Comparison of ENCODE assay signal across 9 cellular contexts in the genomic region with DNA sequence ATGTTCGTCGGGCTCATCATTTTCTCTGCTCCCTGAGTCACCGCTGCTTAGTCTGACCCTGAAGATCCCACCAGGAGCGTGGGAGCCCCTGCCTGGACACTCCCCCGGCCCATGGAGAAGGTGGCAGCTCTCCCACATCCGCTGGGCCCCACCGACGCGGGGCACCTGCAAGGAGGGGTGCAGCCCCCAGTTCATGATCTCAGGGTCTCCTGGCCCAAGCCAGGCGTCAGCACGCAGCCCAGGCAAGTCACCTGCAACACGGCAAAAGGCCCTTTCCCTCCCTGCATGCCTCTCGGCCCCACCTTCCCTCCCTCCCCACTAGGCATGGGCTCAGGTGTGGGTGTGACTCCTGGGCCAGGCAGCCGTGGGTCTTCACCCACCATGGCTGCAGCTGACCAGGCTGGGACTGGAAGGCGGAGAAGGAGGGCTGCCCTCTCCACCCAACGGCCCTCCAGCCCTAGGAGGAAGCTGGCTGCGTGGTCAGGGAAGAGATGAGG.
"Had no signal": no experiment of that assay in that cellular context is flagged by ENCODE, and none has a peak within 500 bp of the region (broad histone marks: within the 10 kb centered on the region; RNA-seq: fewer than 3 reads in every experiment).

No MANE protein-coding gene starts in this region.

- H3K9me3 ChIP-seq: ovary, upper lobe of left lung had no signal

- H3K4me3 Mint-ChIP-seq: activated B cell treated with CpG ODN at 0.5 μM for 24 hours; activated CD4-positive, alpha-beta T cell treated with anti-CD3 and anti-CD28 coated beads, Interleukin-2, amount 10 ng/mL, durations not matched to agents 24 days and 14 days; immature natural killer cell; natural killer cell treated with Interleukin-12 subunit alpha and Interleukin-12 subunit beta and Interleukin-15 and Interleukin-18, amount 100 ng/mL, for 72 hours had no signal

- H3K36me3 Mint-ChIP-seq: activated naive CD4-positive, alpha-beta T cell treated with anti-CD3 and anti-CD28 coated beads, Interleukin-2, amount 50 U/mL, for 72 hours; immature natural killer cell; natural killer cell treated with Interleukin-12 subunit alpha and Interleukin-12 subunit beta and Interleukin-15 and Interleukin-18, amount 100 ng/mL, for 72 hours had no signal

- H3K9me3 Mint-ChIP-seq: activated B cell treated with CpG ODN at 0.5 μM for 24 hours; immature natural killer cell; natural killer cell treated with Interleukin-12 subunit alpha and Interleukin-12 subunit beta and Interleukin-15 and Interleukin-18, amount 100 ng/mL, for 72 hours had no signal

- H3K27ac Mint-ChIP-seq: activated B cell treated with CpG ODN at 0.5 μM for 24 hours; activated CD4-positive, alpha-beta T cell treated with anti-CD3 and anti-CD28 coated beads, Interleukin-2, amount 10 ng/mL, durations not matched to agents 24 days and 14 days; activated naive CD4-positive, alpha-beta T cell treated with anti-CD3 and anti-CD28 coated beads, Interleukin-2, amount 50 U/mL, for 72 hours; immature natural killer cell; natural killer cell treated with Interleukin-12 subunit alpha and Interleukin-12 subunit beta and Interleukin-15 and Interleukin-18, amount 100 ng/mL, for 72 hours had no signal

- H3K27ac ChIP-seq: ovary, upper lobe of left lung had no signal

- H3K36me3 ChIP-seq: ovary, upper lobe of left lung had no signal

- H3K4me3 ChIP-seq: ovary had no signal

- H3K27me3 ChIP-seq: ovary had no signal

- DNase-seq: dermis blood vessel endothelial cell, mammary epithelial cell had no signal
